In genomic region chr5:75049581-75050274, GRCh38 we compare ENCODE assay signal across 8 cellular contexts. TPM values are rescaled to one million over a fixed set of nuclear protein-coding genes. Genes with fewer than 3 reads are reported as not detected.
DNase-seq lines count a peak whose midpoint lies in the region; ATAC-seq and TF ChIP-seq lines count a peak whose summit lies in the region.

No MANE protein-coding gene starts in this region.

- H3K27me3 Mint-ChIP-seq in activated T-helper 1 cell treated with anti-CD3 and anti-CD28 coated beads, Interleukin-12 subunit alpha, Interleukin-12 subunit beta, Interleukin-2, Interleukin-4 antibody, amounts not matched to agents 30 ng/mL and 10 ng/mL and 1 ng/mL, durations not matched to agents 14 hours and 24 hours and 36 hours (ENCODE audit: insufficient read depth) = peaks cover 10% of the 10 kb centered on the region

- peak; percentile 66 for DNase-seq in HEK293T (ENCODE audit: extremely low spot score)
- DNase-seq in Panc1 (ENCODE audit: low read depth, low spot score) = peak; percentile 61
- peak; percentile 53 for DNase-seq in activated T-helper 1 cell treated with anti-CD3 and anti-CD28 coated beads, Interleukin-12 subunit alpha, Interleukin-12 subunit beta, Interleukin-2, Interleukin-4 antibody, amounts not matched to agents 30 ng/mL and 10 ng/mL and 1 ng/mL, durations not matched to agents 14 hours and 24 hours and 36 hours (ENCODE audit: low spot score)
- DNase-seq in fibroblast of villous mesenchyme (ENCODE audit: low read depth) = peak; percentile 65
- no peak for DNase-seq in psoas muscle
- DNase-seq in NCI-H2107 treated with DMSO at 0.1 percent for 48 hours (lab: John Stamatoyannopoulos, UW; ENCODE audit: unreplicated experiment) = no peak

- H3K9me3 ChIP-seq in Panc1 (ENCODE audit: control insufficient read depth, insufficient read depth, low read depth, low read length) (no peaks in the 10 kb centered on the region), psoas muscle (no peaks in the 10 kb centered on the region)

- BruUV-seq in Panc1 (replicated peaks; lab: Mats Ljungman, UMichigan) = no TSS peak

- TF ChIP-seq POLR2A in GM18505 (IDR thresholded peaks at IDR 0.05; ENCODE audit: borderline replicate concordance, extremely low read depth, insufficient read depth, insufficient read length) = no peak

- TF ChIP-seq CTCF in C4-2B (conservative IDR thresholded peaks at IDR 0.05) (peak; percentile 92), Panc1 (IDR thresholded peaks at IDR 0.05) (peak; percentile 94), fibroblast of villous mesenchyme (IDR thresholded peaks at IDR 0.05; ENCODE audit: insufficient read depth, low read depth, low read length) (peak; percentile 87), psoas muscle (IDR thresholded peaks at IDR 0.05) (peak; percentile 69)

- H3K27ac Mint-ChIP-seq in activated T-helper 1 cell treated with anti-CD3 and anti-CD28 coated beads, Interleukin-12 subunit alpha, Interleukin-12 subunit beta, Interleukin-2, Interleukin-4 antibody, amounts not matched to agents 30 ng/mL and 10 ng/mL and 1 ng/mL, durations not matched to agents 14 hours and 24 hours and 36 hours = no peak overlapping the region

- H3K9me3 Mint-ChIP-seq in activated T-helper 1 cell treated with anti-CD3 and anti-CD28 coated beads, Interleukin-12 subunit alpha, Interleukin-12 subunit beta, Interleukin-2, Interleukin-4 antibody, amounts not matched to agents 30 ng/mL and 10 ng/mL and 1 ng/mL, durations not matched to agents 14 hours and 24 hours and 36 hours = peaks cover 4% of the 10 kb centered on the region

- ATAC-seq in Panc1 (peak; percentile 56), psoas muscle (peak; percentile 39 to 59 (median 48)), GM18505 (IDR thresholded peaks at IDR 0.05; ENCODE audit: unreplicated experiment) (no peak)

- 50 to 61% (median 54%) methylated on average over 9 of the region's 9 CpGs for WGBS in psoas muscle, 3 donors

- H3K4me3 ChIP-seq in Panc1 (ENCODE audit: low read depth in 2 of 2, low read length in 2 of 2) (no peak overlapping the region), fibroblast of villous mesenchyme (ENCODE audit: low read depth, low read length) (no peak overlapping the region), psoas muscle (no peak overlapping the region)

- H3K36me3 ChIP-seq in Panc1 (ENCODE audit: control insufficient read depth, insufficient read depth, low read length) = no peaks in the 10 kb centered on the region
- peaks cover 0 to 12% of the 10 kb centered on the region in 2 donors for H3K36me3 ChIP-seq in psoas muscle (ENCODE audit: insufficient read depth in 1 of 2, low read depth in 1 of 2)

- CTCF ChIA-PET in HEK293T (lab: Yijun Ruan, JAX) = interaction anchor here (0.6 to 1.3 kb wide), 4 partner anchors 22 to 1000 kb away, joined by 4 to 8 read pairs (median 6); no protein-coding TSS in a partner anchor
- CTCF ChIA-PET in Panc1 (lab: Charles Lee) = interaction anchor here (0.6 to 1.0 kb wide), 6 partner anchors 11 to 1781 kb away, joined by 3 to 11 read pairs (median 3); no protein-coding TSS in a partner anchor

- intact Hi-C loops in Panc1 (cut with micrococcal nuclease; ENCODE audit: unreplicated experiment) = loop anchor here (5.0 kb wide), 1 partner anchor 288 kb away; the partner anchor contains the start of gene HMGCR
- intact Hi-C loops in activated T-helper 1 cell treated with anti-CD3 and anti-CD28 coated beads, Interleukin-12 subunit alpha, Interleukin-12 subunit beta, Interleukin-2, Interleukin-4 antibody, amounts not matched to agents 30 ng/mL and 10 ng/mL and 1 ng/mL, durations not matched to agents 14 hours and 24 hours and 36 hours (cut with micrococcal nuclease) = loop anchor here (1.0 to 10.0 kb wide), 12 partner anchors 25 to 1207 kb away; partner anchors contain the start of genes CERT1, FAM169A, HEXB and POLK
- intact Hi-C loops in psoas muscle (cut with DNase I) = loop anchor here (5.0 to 10.0 kb wide), 3 partner anchors 188 to 288 kb away; partner anchors contain the start of genes HMGCR (in 2 of the 2) and ANKRD31 (in 1 of the 2)

- no peak overlapping the region for H3K27ac ChIP-seq in C4-2B
- H3K27ac ChIP-seq in Panc1 (ENCODE audit: low read length) = no peak overlapping the region
- H3K27ac ChIP-seq in psoas muscle = no peak overlapping the region

- peak overlapping the region; percentile 3 for H3K4me3 Mint-ChIP-seq in activated T-helper 1 cell treated with anti-CD3 and anti-CD28 coated beads, Interleukin-12 subunit alpha, Interleukin-12 subunit beta, Interleukin-2, Interleukin-4 antibody, amounts not matched to agents 30 ng/mL and 10 ng/mL and 1 ng/mL, durations not matched to agents 14 hours and 24 hours and 36 hours

- POLR2A ChIA-PET in HEK293T (lab: Yijun Ruan, JAX) (interaction anchor here (0.6 to 0.8 kb wide), 2 partner anchors 187 to 287 kb away, joined by 3 to 4 read pairs; partner anchors contain the start of genes ANKRD31 and HMGCR), Panc1 (lab: Charles Lee) (no interaction called here)

- H3K4me1 ChIP-seq in Panc1 (ENCODE audit: control insufficient read depth, insufficient read depth, low read length) = peaks cover 8% of the 10 kb centered on the region
- H3K4me1 ChIP-seq in psoas muscle = peaks cover 9% of the 10 kb centered on the region

- peaks cover 12% of the 10 kb centered on the region for H3K36me3 Mint-ChIP-seq in activated T-helper 1 cell treated with anti-CD3 and anti-CD28 coated beads, Interleukin-12 subunit alpha, Interleukin-12 subunit beta, Interleukin-2, Interleukin-4 antibody, amounts not matched to agents 30 ng/mL and 10 ng/mL and 1 ng/mL, durations not matched to agents 14 hours and 24 hours and 36 hours (ENCODE audit: low read depth)

- in situ Hi-C loops in Panc1 (cut with HindIII; ENCODE audit: low pct_unique_long_range_greater_than_20kb, low sequenced_read_pairs) = no loop called here

- no peaks in the 10 kb centered on the region for H3K27me3 ChIP-seq in Panc1 (ENCODE audit: control insufficient read depth, insufficient read depth, low read length)
- no peaks in the 10 kb centered on the region for H3K27me3 ChIP-seq in psoas muscle (ENCODE audit: insufficient read depth in 3 of 3, low read length in 2 of 3)

- peaks cover 81% of the 10 kb centered on the region for H3K4me1 Mint-ChIP-seq in activated T-helper 1 cell treated with anti-CD3 and anti-CD28 coated beads, Interleukin-12 subunit alpha, Interleukin-12 subunit beta, Interleukin-2, Interleukin-4 antibody, amounts not matched to agents 30 ng/mL and 10 ng/mL and 1 ng/mL, durations not matched to agents 14 hours and 24 hours and 36 hours (ENCODE audit: low read depth)

TF ChIP-seq in HEK293T, 16 proteins besides CTCF, POLR2A, EP300 and RAD21:
- TF ChIP-seq ZNF384 (IDR thresholded peaks at IDR 0.05) = no peak
- TF ChIP-seq FOXA1 (IDR thresholded peaks at IDR 0.05) = no peak
- TF ChIP-seq FOXM1 (IDR thresholded peaks at IDR 0.05; ENCODE audit: borderline replicate concordance) = no peak
- no peak for TF ChIP-seq ELF4 (IDR thresholded peaks at IDR 0.05)
- TF ChIP-seq SP1 (IDR thresholded peaks at IDR 0.05) = no peak
- no peak for TF ChIP-seq PKNOX1 (IDR thresholded peaks at IDR 0.05)
- no peak for TF ChIP-seq LEF1 (IDR thresholded peaks at IDR 0.05; ENCODE audit: borderline replicate concordance)
- TF ChIP-seq CTBP1 (IDR thresholded peaks at IDR 0.05; ENCODE audit: borderline replicate concordance) = no peak
- TF ChIP-seq BHLHE40 (IDR thresholded peaks at IDR 0.05; ENCODE audit: borderline replicate concordance) = no peak
- no peak for TF ChIP-seq ARNT (IDR thresholded peaks at IDR 0.05)
- no peak for TF ChIP-seq SUZ12 (IDR thresholded peaks at IDR 0.05)
- TF ChIP-seq TARDBP (IDR thresholded peaks at IDR 0.05) = no peak
- no peak for TF ChIP-seq FOXK2 (IDR thresholded peaks at IDR 0.05)
- TF ChIP-seq L3MBTL2 (conservative IDR thresholded peaks at IDR 0.05) = no peak
- TF ChIP-seq HDGF (IDR thresholded peaks at IDR 0.05; ENCODE audit: borderline replicate concordance) = no peak
- TF ChIP-seq NFRKB (IDR thresholded peaks at IDR 0.05) = no peak

RNA-seq across cellular contexts. Expression of gene GCNT4, which starts 2.6 kb away (rescaled TPM):
- total RNA-seq in Panc1 (2021; ENCODE audit: unreplicated experiment) = 0.33 TPM
- polyA plus RNA-seq in Panc1 (2012; ENCODE audit: insufficient read length) = 0.15 TPM
- total RNA-seq in activated T-helper 1 cell treated with anti-CD3 and anti-CD28 coated beads, Interleukin-12 subunit alpha, Interleukin-12 subunit beta, Interleukin-2, Interleukin-4 antibody, amounts not matched to agents 30 ng/mL and 10 ng/mL and 1 ng/mL, durations not matched to agents 14 hours and 24 hours and 36 hours = 0.67 and 0.96 TPM in 2 replicates
- total RNA-seq in fibroblast of villous mesenchyme = 10.6 and 46.2 TPM in 2 replicates
- total RNA-seq in psoas muscle = 1 to 10 TPM; 1.4 to 3.5 (median 2.0) TPM
- 1 to 10 TPM in 2 of 3 donors, under 1 TPM in 1; 0.65 to 3.2 (median 1.1) TPM for polyA plus RNA-seq in psoas muscle

Comparison
In these comparisons a context has a peak if more than half of its experiments do, and no peak if none do; other contexts are left out.
1. DNase-seq: peak in HEK293T (single experiment), Panc1 (single experiment), activated T-helper 1 cell treated with anti-CD3 and anti-CD28 coated beads, Interleukin-12 subunit alpha, Interleukin-12 subunit beta, Interleukin-2, Interleukin-4 antibody, amounts not matched to agents 30 ng/mL and 10 ng/mL and 1 ng/mL, durations not matched to agents 14 hours and 24 hours and 36 hours (single experiment) and fibroblast of villous mesenchyme (single experiment); none in psoas muscle (0 of 2) and NCI-H2107 treated with DMSO at 0.1 percent for 48 hours (single experiment).
2. Peak in every context shown above with its lines, with median percentiles within 50 percentile points of each other: CTCF ChIP-seq.